1 cellular context compared by ENCODE assay signal in genomic region chr1:179197690-179198297, GRCh38.
TF ChIP-seq lines count a peak whose summit lies in the region.

No MANE protein-coding gene starts in this region.

TF ChIP-seq in HepG2, 621 proteins besides CTCF, POLR2A, EP300 and RAD21 (continued from another document):
- TF ChIP-seq ZNF337 (CRISPR knock-in tag; IDR thresholded peaks at IDR 0.05; ENCODE audit: borderline replicate concordance, low read depth), result no peak
- TF ChIP-seq KIAA2018 (CRISPR knock-in tag; IDR thresholded peaks at IDR 0.05; ENCODE audit: borderline replicate concordance), result no peak
- TF ChIP-seq DR1 (CRISPR knock-in tag; IDR thresholded peaks at IDR 0.05), result no peak
- no peak for TF ChIP-seq PAF1 (CRISPR knock-in tag; IDR thresholded peaks at IDR 0.05)
- no peak for TF ChIP-seq MLLT10 (CRISPR knock-in tag; IDR thresholded peaks at IDR 0.05)
- TF ChIP-seq PLSCR1 (CRISPR knock-in tag; IDR thresholded peaks at IDR 0.05; ENCODE audit: borderline replicate concordance), result no peak
- no peak for TF ChIP-seq NPAS2 (CRISPR knock-in tag; IDR thresholded peaks at IDR 0.05; ENCODE audit: borderline replicate concordance)
- TF ChIP-seq POGZ (CRISPR knock-in tag; IDR thresholded peaks at IDR 0.05), result no peak
- no peak for TF ChIP-seq ZNF264 (CRISPR knock-in tag; IDR thresholded peaks at IDR 0.05)
- TF ChIP-seq SMAD3 (CRISPR knock-in tag; IDR thresholded peaks at IDR 0.05), result no peak
- TF ChIP-seq, protein P1, sequence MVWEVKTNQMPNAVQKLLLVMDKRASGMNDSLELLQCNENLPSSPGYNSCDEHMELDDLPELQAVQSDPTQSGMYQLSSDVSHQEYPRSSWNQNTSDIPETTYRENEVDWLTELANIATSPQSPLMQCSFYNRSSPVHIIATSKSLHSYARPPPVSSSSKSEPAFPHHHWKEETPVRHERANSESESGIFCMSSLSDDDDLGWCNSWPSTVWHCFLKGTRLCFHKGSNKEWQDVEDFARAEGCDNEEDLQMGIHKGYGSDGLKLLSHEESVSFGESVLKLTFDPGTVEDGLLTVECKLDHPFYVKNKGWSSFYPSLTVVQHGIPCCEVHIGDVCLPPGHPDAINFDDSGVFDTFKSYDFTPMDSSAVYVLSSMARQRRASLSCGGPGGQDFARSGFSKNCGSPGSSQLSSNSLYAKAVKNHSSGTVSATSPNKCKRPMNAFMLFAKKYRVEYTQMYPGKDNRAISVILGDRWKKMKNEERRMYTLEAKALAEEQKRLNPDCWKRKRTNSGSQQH (CRISPR knock-in tag; IDR thresholded peaks at IDR 0.05; ENCODE audit: low read depth), result no peak
- no peak for TF ChIP-seq FOXJ3 (CRISPR knock-in tag; IDR thresholded peaks at IDR 0.05; ENCODE audit: borderline replicate concordance)
